12 cellular contexts compared by ENCODE assay signal in the genomic region with DNA sequence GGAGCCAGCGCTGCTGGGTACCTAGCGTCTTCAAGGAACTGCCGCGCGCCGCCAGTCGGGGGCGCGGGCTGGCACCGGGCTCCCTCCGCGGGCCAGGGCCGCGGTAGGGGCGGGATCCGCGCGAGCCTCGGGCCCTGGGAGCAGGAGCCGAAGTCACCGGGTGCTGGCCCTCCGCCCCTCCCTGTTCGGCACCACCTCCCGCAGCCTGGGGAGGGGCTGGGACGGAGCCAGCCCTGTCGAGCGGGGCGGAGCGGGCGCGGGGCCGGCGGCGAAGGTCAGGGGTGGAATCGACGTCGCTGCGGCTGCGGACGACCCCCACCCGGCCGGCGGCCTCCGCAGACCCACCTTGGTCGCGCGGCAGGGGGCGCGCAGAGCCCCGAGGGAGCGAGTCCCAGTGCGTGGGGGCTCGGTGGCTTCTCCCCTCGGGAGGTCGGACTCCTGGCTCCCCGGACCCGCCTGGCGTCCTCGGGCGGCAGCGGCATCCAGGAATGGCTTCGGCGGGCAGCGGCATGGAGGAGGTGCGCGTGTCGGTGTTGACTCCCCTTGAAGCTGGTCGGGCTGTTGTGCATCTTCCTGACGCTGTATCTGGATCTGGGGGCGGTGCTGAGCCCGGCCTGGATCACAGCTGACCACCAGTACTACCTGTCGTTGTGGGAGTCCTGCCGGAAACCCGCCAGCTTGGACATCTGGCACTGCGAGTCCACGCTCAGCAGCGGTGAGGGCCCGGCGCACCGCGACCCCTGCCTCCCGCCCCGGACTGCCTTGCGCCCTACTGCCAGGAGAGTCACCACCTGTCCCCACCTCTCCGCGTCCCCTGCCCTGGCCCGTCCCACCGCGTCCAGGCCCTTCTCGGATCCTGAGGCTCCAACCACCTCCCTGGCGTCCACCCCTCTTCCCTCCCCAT. TPM values are rescaled to one million over a fixed set of nuclear protein-coding genes. Genes with fewer than 3 reads are reported as not detected.
DNase-seq lines count a peak whose midpoint lies in the region; ATAC-seq and TF ChIP-seq lines count a peak whose summit lies in the region.
"Had no signal": no experiment of that assay in that cellular context is flagged by ENCODE, and none has a peak within 500 bp of the region (broad histone marks: within the 10 kb centered on the region; RNA-seq: fewer than 3 reads in every experiment).

No MANE protein-coding gene starts in this region.

- ATAC-seq in HG03175 (IDR thresholded peaks at IDR 0.05; ENCODE audit: unreplicated experiment) = no peak

- H3K9me3 Mint-ChIP-seq in immature natural killer cell = peaks cover 0 to 4% (median 1%) of the 10 kb centered on the region in 6 donors

- H3K27me3 Mint-ChIP-seq in immature natural killer cell (ENCODE audit: low read depth in 3 of 3) = peaks cover 3 to 8% (median 4%) of the 10 kb centered on the region in 3 donors

- TF ChIP-seq CTCF in RWPE1 (conservative IDR thresholded peaks at IDR 0.05; ENCODE audit: low read depth) = no peak
- no peak for TF ChIP-seq CTCF in prostate gland (IDR thresholded peaks at IDR 0.05)

- no peaks in the 10 kb centered on the region for H3K4me1 Mint-ChIP-seq in immature natural killer cell
- H3K4me1 Mint-ChIP-seq: IgD-negative memory B cell had no signal

- intact Hi-C loops in prostate gland (cut with DNase I) = no loop called here

- H3K9me3 ChIP-seq in prostate gland = no peaks in the 10 kb centered on the region

- no peak overlapping the region for H3K27ac ChIP-seq in RWPE1
- H3K27ac ChIP-seq in prostate gland = no peak overlapping the region

- DNase-seq in DMS53 treated with DMSO at 0.1 percent for 48 hours (lab: John Stamatoyannopoulos, UW; ENCODE audit: unreplicated experiment) = peak; percentile 27
- DNase-seq in RWPE1 (ENCODE audit: low spot score) = peak; percentile 12
- DNase-seq in hepatic stellate cell (ENCODE audit: low spot score) = peak; percentile 17
- DNase-seq in prostate gland (ENCODE audit: low spot score) = peak; percentile 7
- no peak for DNase-seq in immature natural killer cell
- DNase-seq in NOMO-1 (lab: John Stamatoyannopoulos, UW; ENCODE audit: unreplicated experiment in 2 of 2) = no peak
- no peak for DNase-seq in NCI-H1417 (lab: John Stamatoyannopoulos, UW)
- DNase-seq: activated T-cell treated with anti-CD3 and anti-CD28 coated beads for 4 hours, SIG-M5 had no signal

- no peak overlapping the region for H3K4me3 Mint-ChIP-seq in immature natural killer cell
- H3K4me3 Mint-ChIP-seq: IgD-negative memory B cell had no signal

- no peaks in the 10 kb centered on the region for H3K36me3 ChIP-seq in prostate gland

- WGBS in prostate gland = 1% methylated on average over 11 of the region's 91 CpGs

- H3K4me3 ChIP-seq in prostate gland = peak overlapping the region; percentile 30 to 34

- POLR2A ChIA-PET in RWPE1 (lab: Yijun Ruan, JAX; ENCODE audit: low non-redundant PET) = no interaction called here

- no peaks in the 10 kb centered on the region for H3K27me3 ChIP-seq in prostate gland (replicated peaks; ENCODE audit: insufficient read depth)

- no peak overlapping the region for H3K27ac Mint-ChIP-seq in immature natural killer cell
- H3K27ac Mint-ChIP-seq: IgD-negative memory B cell had no signal

- no peak for TF ChIP-seq POLR2A in prostate gland (IDR thresholded peaks at IDR 0.05)

- H3K36me3 Mint-ChIP-seq in immature natural killer cell = no peaks in the 10 kb centered on the region
- H3K36me3 Mint-ChIP-seq: IgD-negative memory B cell had no signal

- H3K4me1 ChIP-seq in prostate gland (replicated peaks) = no peaks in the 10 kb centered on the region

- CTCF ChIA-PET in RWPE1 (lab: Yijun Ruan, JAX) = interaction anchor here (0.7 kb wide), 1 partner anchor 767 kb away, joined by 3 read pairs; no protein-coding TSS in a partner anchor

RNA-seq across cellular contexts. Expression of a gene that starts 50.5 kb away (rescaled TPM):
- not detected for total RNA-seq in prostate gland
- not detected for polyA plus RNA-seq in immature natural killer cell
- total RNA-seq: subcutaneous adipose tissue had no signal
- polyA plus RNA-seq: IgD-negative memory B cell had no signal

Comparison
In these comparisons a context has a peak if more than half of its experiments do, and no peak if none do; other contexts are left out.
1. DNase-seq: peak in DMS53 treated with DMSO at 0.1 percent for 48 hours (single experiment), RWPE1 (single experiment), hepatic stellate cell (single experiment) and prostate gland (single experiment); none in immature natural killer cell (0 of 3), NOMO-1 (0 of 2) and NCI-H1417 (0 of 3).